ENCODE assay signal across 1 cellular context in the genomic region with DNA sequence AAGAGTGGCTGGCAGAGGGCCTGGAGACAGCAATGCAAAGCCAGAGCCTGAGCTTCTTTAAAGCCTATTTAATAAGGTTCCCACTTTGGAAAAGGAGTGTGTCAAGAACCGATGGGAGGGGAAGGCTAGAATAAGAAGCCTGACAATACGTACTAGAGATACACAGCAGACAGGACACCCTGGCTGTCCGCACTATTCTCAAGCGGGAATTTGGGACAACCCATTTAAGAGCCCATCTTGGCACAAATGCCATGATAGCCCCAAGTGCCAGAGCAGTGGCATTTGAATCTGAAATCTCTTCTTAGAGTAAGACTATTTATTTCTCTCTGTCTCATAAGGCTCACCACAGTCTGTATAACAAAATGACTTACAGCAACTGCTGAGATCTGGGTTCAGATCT.
TF ChIP-seq lines count a peak whose summit lies in the region.

No MANE protein-coding gene starts in this region.

TF ChIP-seq in WTC11, 78 proteins besides CTCF, POLR2A, EP300 and RAD21 (continued from another document):
- no peak for TF ChIP-seq GTF2I (CRISPR knock-in tag; conservative IDR thresholded peaks at IDR 0.05)
- no peak for TF ChIP-seq ZNF396 (CRISPR knock-in tag; IDR thresholded peaks at IDR 0.05; ENCODE audit: borderline replicate concordance)
- TF ChIP-seq CREB1 (CRISPR knock-in tag; IDR thresholded peaks at IDR 0.05), result no peak
- no peak for TF ChIP-seq ESRRA (CRISPR knock-in tag; IDR thresholded peaks at IDR 0.05; ENCODE audit: borderline replicate concordance)
